In genomic region chr10:61904711-61905445, GRCh38 we compare ENCODE assay signal across 8 cellular contexts. TPM values are rescaled to one million over a fixed set of nuclear protein-coding genes. Genes with fewer than 3 reads are reported as not detected.
DNase-seq lines count a peak whose midpoint lies in the region; ATAC-seq and TF ChIP-seq lines count a peak whose summit lies in the region.

No MANE protein-coding gene starts in this region.

- intact Hi-C loops in esophagus squamous epithelium (cut with DNase I), result no loop called here

- peak in 1 of 4 donors; percentile 35 for TF ChIP-seq POLR2A in esophagus squamous epithelium (IDR thresholded peaks at IDR 0.05)

- H3K9me3 ChIP-seq in esophagus squamous epithelium, result no peaks in the 10 kb centered on the region

- 15 to 19% methylated on average over 5 of the region's 5 CpGs for WGBS in esophagus squamous epithelium, 2 donors

- H3K4me1 ChIP-seq in esophagus squamous epithelium, result peaks cover 7 to 52% (median 10%) of the 10 kb centered on the region in 3 donors

- peak overlapping the region; percentile 99 to 100 (median 100) for H3K27ac ChIP-seq in esophagus squamous epithelium

- peak; percentile 36 for TF ChIP-seq CTCF in HFF-Myc (IDR thresholded peaks at IDR 0.05; ENCODE audit: low read depth, low read length, missing control alignments)
- TF ChIP-seq CTCF in esophagus squamous epithelium (IDR thresholded peaks at IDR 0.05), result peak in 2 of 6 experiments; percentile 5 to 19
- no peak for TF ChIP-seq CTCF in omental fat pad (IDR thresholded peaks at IDR 0.05)

- no peaks in the 10 kb centered on the region for H3K27me3 ChIP-seq in esophagus squamous epithelium

- peak overlapping the region; percentile 69 for H3K4me3 ChIP-seq in HFF-Myc (replicated peaks; ENCODE audit: low read depth, low read length)
- H3K4me3 ChIP-seq in esophagus squamous epithelium, result peak overlapping the region in 3 of 4 donors; percentile 83 to 92 (median 87)

- peak; percentile 55 for DNase-seq in stimulated activated naive CD4-positive, alpha-beta T cell treated with Interleukin-2 at 50 U/mL for 16 hours (lab: John Stamatoyannopoulos, UW)
- no peak for DNase-seq in stimulated activated naive CD4-positive, alpha-beta T cell (lab: John Stamatoyannopoulos, UW)
- DNase-seq in HFF-Myc (ENCODE audit: extremely low read depth, low read depth) (peak; percentile 67), MV-4-11 (lab: John Stamatoyannopoulos, UW) (peak; percentile 25), esophagus squamous epithelium (lab: John Stamatoyannopoulos, UW) (no peak), omental fat pad (ENCODE audit: low spot score) (no peak), NCI-H774 (lab: John Stamatoyannopoulos, UW) (no peak)
- peak; percentile 41 to 67 for DNase-seq in activated CD4-positive, alpha-beta T cell treated with anti-CD3 and anti-CD28 coated beads, Interleukin-2, amount 50 U/mL, for 48 hours

- ATAC-seq in omental fat pad (ENCODE audit: low FRiP score), result peak; percentile 66

- H3K36me3 ChIP-seq in esophagus squamous epithelium, result peaks cover 0 to 4% (median 0%) of the 10 kb centered on the region in 3 donors

RNA-seq across cellular contexts. Expression of gene ARID5B, which starts 3.4 kb away (rescaled TPM):
- total RNA-seq in esophagus squamous epithelium (10 to 100 TPM; 18.0 to 38.1 (median 30.2) TPM), omental fat pad (100 to 1,000 TPM in 3 of 4 donors, 10 to 100 TPM in 1; 57.5 to 163 (median 123) TPM)

Comparison
In these comparisons a context has a peak if more than half of its experiments do, and no peak if none do; other contexts are left out.
1. DNase-seq: peak in stimulated activated naive CD4-positive, alpha-beta T cell treated with Interleukin-2 at 50 U/mL for 16 hours (single experiment), HFF-Myc (single experiment), MV-4-11 (single experiment) and activated CD4-positive, alpha-beta T cell treated with anti-CD3 and anti-CD28 coated beads, Interleukin-2, amount 50 U/mL, for 48 hours (2 of 2); none in stimulated activated naive CD4-positive, alpha-beta T cell (0 of 6), esophagus squamous epithelium (single experiment), omental fat pad (single experiment) and NCI-H774 (single experiment).